9 cellular contexts compared by ENCODE assay signal in the genomic region with DNA sequence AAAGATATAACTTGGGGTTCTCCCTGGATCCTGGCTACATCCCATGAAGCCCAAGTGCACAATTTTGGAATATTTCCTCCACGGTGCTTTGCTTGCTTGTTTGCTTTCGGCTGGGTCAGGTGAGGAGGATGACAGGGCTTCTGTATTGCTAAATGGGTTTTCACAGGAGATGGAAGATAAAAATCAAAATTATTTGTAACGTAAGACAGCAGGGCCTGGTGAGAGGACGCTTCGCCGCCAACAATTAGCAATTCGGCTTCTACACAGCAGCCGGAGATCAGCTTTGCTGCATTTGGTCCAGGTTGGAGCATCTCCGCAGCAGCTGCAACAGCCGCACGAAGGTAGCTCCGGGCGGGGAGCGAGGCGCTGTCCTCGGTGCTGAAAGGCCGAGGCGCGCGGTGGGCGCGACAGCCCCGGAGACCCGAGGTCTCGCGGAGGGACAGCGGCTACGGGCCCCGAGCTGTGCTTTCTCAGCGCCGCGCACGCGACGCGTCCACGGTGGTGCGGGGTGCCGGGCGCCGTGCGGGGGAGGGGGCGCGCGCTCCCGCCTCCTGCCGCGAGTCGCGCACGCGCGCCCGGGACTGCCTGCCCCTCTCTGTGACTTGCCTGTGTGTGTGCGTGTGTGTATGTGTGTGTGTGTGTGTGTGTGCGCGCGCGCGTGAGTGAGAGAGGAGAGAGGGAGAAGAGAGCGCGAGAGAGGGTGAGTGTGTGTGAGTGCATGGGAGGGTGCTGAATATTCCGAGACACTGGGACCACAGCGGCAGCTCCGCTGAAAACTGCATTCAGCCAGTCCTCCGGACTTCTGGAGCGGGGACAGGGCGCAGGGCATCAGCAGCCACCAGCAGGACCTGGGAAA. TPM values are rescaled to one million over a fixed set of nuclear protein-coding genes. Genes with fewer than 3 reads are reported as not detected.
DNase-seq lines count a peak whose midpoint lies in the region; TF ChIP-seq lines count a peak whose summit lies in the region.
"Had no signal": no experiment of that assay in that cellular context is flagged by ENCODE, and none has a peak within 500 bp of the region (broad histone marks: within the 10 kb centered on the region; RNA-seq: fewer than 3 reads in every experiment).

A gene (plus strand): TSS at position 703 of the 856 bp plus-strand sequence. CDS start 315 bp downstream, outside the sequence.

- H3K4me3 ChIP-seq in iPS-20b (ENCODE audit: low read length): peak within 1 kb of the TSS; percentile 76

- H3K4me1 Mint-ChIP-seq in MCF 10A (ENCODE audit: insufficient read depth, unreplicated experiment): peaks cover 5% of the 10 kb centered on the region

- no TSS peak for BruUV-seq in MCF 10A (replicated peaks; lab: Mats Ljungman, UMichigan)

- no peak within 1 kb of the TSS for H3K27ac ChIP-seq in iPS-20b (ENCODE audit: low read length)

- peak; percentile 23 for DNase-seq in stimulated activated CD4-positive, alpha-beta T cell treated with anti-CD3 and anti-CD28 coated beads, Interleukin-15, amount 100 ng/mL, for 24 hours
- no peak for DNase-seq in stimulated activated CD4-positive, alpha-beta T cell treated with anti-CD3 and anti-CD28 coated beads, Interleukin-4, amount 100 ng/mL, for 1 hour
- DNase-seq in NCI-H2227 treated with DMSO at 0.1 percent for 48 hours (lab: John Stamatoyannopoulos, UW) (peak; percentile 81), MCF 10A (ENCODE audit: unreplicated experiment) (peak; percentile 6), smooth muscle cell of the brain vasculature (ENCODE audit: low read depth, low spot score) (peak; percentile 17), HT-29 (ENCODE audit: low spot score) (no peak)
- no peak for DNase-seq in NK-92 treated with Interleukin-12 subunit alpha and Interleukin-12 subunit beta, amount 100 ng/mL, for 24 hours (lab: John Stamatoyannopoulos, UW)

- intact Hi-C loops in MCF 10A (cut with micrococcal nuclease): no loop called here

- H3K27me3 ChIP-seq in iPS-20b (ENCODE audit: insufficient read depth, low read length): peaks cover 75% of the 10 kb centered on the region

- H3K36me3 Mint-ChIP-seq in MCF 10A (ENCODE audit: insufficient read depth, unreplicated experiment): no peaks in the 10 kb centered on the region

- no peak within 1 kb of the TSS for H3K27ac Mint-ChIP-seq in MCF 10A (ENCODE audit: low read depth, unreplicated experiment)

- no peaks in the 10 kb centered on the region for H3K36me3 ChIP-seq in iPS-20b (ENCODE audit: insufficient read depth, low read depth, low read length)

- CTCF ChIA-PET in MCF 10A (lab: Yijun Ruan, JAX): interaction anchor here (0.6 to 3.9 kb wide), 7 partner anchors 170 to 765 kb away, joined by 3 to 25 read pairs (median 3); no protein-coding TSS in a partner anchor

- no peaks in the 10 kb centered on the region for H3K9me3 ChIP-seq in iPS-20b (ENCODE audit: insufficient read depth, low read depth, low read length)

- H3K4me1 ChIP-seq in iPS-20b (ENCODE audit: insufficient read depth, low read length): no peaks in the 10 kb centered on the region; the same call in 1 of the 2 replicates

- POLR2A ChIA-PET in MCF 10A (lab: Yijun Ruan, JAX): interaction anchor here (0.7 to 1.0 kb wide), 2 partner anchors 11 to 759 kb away, joined by 3 to 4 read pairs; no protein-coding TSS in a partner anchor

- no peak within 1 kb of the TSS for H3K9ac ChIP-seq in iPS-20b (ENCODE audit: low read depth, low read length)

- H3K9me3 Mint-ChIP-seq in MCF 10A (ENCODE audit: unreplicated experiment): no peaks in the 10 kb centered on the region

- no peak for TF ChIP-seq CTCF in MCF 10A (IDR thresholded peaks at IDR 0.05; ENCODE audit: unreplicated experiment)

- peak within 1 kb of the TSS; percentile 61 for H3K4me3 Mint-ChIP-seq in MCF 10A (ENCODE audit: unreplicated experiment)

- peaks cover 32% of the 10 kb centered on the region for H3K27me3 Mint-ChIP-seq in MCF 10A (ENCODE audit: insufficient read depth, unreplicated experiment)

RNA-seq across cellular contexts. Expression of the gene that starts here (rescaled TPM):
- not detected in 2 replicates for total RNA-seq in MCF 10A (2022)
- total RNA-seq in HT-29 (2014; rRNA removed; shearing (Covaris generic)): not detected in 2 replicates
- total RNA-seq: subcutaneous adipose tissue had no signal

Comparison
In these comparisons a context has a peak if more than half of its experiments do, and no peak if none do; other contexts are left out.
1. DNase-seq: peak in stimulated activated CD4-positive, alpha-beta T cell treated with anti-CD3 and anti-CD28 coated beads, Interleukin-15, amount 100 ng/mL, for 24 hours (single experiment), NCI-H2227 treated with DMSO at 0.1 percent for 48 hours (single experiment) and smooth muscle cell of the brain vasculature (single experiment); none in stimulated activated CD4-positive, alpha-beta T cell treated with anti-CD3 and anti-CD28 coated beads, Interleukin-4, amount 100 ng/mL, for 1 hour (single experiment), HT-29 (single experiment) and NK-92 treated with Interleukin-12 subunit alpha and Interleukin-12 subunit beta, amount 100 ng/mL, for 24 hours (single experiment).
2. Peak in DNase-seq in MCF 10A; RNA of the gene not detected or under 1 TPM.